In the genomic region with DNA sequence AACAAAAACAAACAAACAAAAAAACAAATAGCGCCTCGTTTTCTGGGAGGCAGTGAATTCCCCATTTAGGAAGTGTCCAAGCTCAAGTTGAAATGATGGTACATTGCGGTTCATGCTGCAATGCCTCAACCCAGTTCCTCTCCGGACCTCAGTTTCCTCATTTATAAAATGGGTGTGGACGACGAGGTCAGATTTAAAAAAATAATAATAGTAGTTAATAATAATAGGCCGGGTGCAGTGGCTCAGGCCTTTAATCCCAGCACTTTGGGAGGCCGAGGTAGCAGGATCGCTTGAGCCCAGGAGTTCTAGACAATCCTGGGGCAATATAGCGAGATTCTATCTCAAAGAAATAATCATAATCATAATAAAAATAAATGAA, we compare ENCODE assay signal across 8 cellular contexts. TPM values are rescaled to one million over a fixed set of nuclear protein-coding genes. Genes with fewer than 3 reads are reported as not detected.
DNase-seq lines count a peak whose midpoint lies in the region; ATAC-seq and TF ChIP-seq lines count a peak whose summit lies in the region.

No MANE protein-coding gene starts in this region.

- POLR2A ChIA-PET in RWPE1 (lab: Yijun Ruan, JAX; ENCODE audit: low non-redundant PET), result interaction anchor here (1.0 to 1.3 kb wide), 3 partner anchors 29 to 40 kb away, joined by 5 to 14 read pairs (median 7); a partner anchor contains a TSS

- H3K9ac ChIP-seq in ES-I3 (ENCODE audit: low read depth, low read length), result peak overlapping the region; percentile 62; the same call in 1 of the 2 replicates

- peaks cover 2% of the 10 kb centered on the region for H3K36me3 Mint-ChIP-seq in endothelial cell (ENCODE audit: low read depth, unreplicated experiment)

- H3K4me3 ChIP-seq in epithelial cell of proximal tubule (ENCODE audit: low read depth, low read length) (peak overlapping the region; percentile 66), psoas muscle (peak overlapping the region; percentile 83)

- peaks cover 25% of the 10 kb centered on the region for H3K4me1 Mint-ChIP-seq in endothelial cell (ENCODE audit: unreplicated experiment)

- no peak overlapping the region for H3K27ac Mint-ChIP-seq in endothelial cell (ENCODE audit: unreplicated experiment)

- intact Hi-C loops in psoas muscle (cut with DNase I), result loop anchor here (1.0 to 5.0 kb wide), 3 partner anchors 39 to 203 kb away; no protein-coding TSS in a partner anchor

- H3K27me3 ChIP-seq in psoas muscle (ENCODE audit: insufficient read depth in 3 of 3, low read length in 2 of 3), result no peaks in the 10 kb centered on the region

- H3K4me1 ChIP-seq in ES-I3 (ENCODE audit: insufficient read depth, low read length) (peaks cover 5% of the 10 kb centered on the region; the same call in 1 of the 2 replicates), psoas muscle (peaks cover 12% of the 10 kb centered on the region)

- peaks cover 12% of the 10 kb centered on the region for H3K27me3 Mint-ChIP-seq in endothelial cell (ENCODE audit: unreplicated experiment)

- H3K9me3 Mint-ChIP-seq in endothelial cell (ENCODE audit: unreplicated experiment), result no peaks in the 10 kb centered on the region

- no peak for ATAC-seq in psoas muscle

- CTCF ChIA-PET in RWPE1 (lab: Yijun Ruan, JAX), result interaction anchor here (0.6 to 4.4 kb wide), 22 partner anchors 8 to 1194 kb away, joined by 3 to 115 read pairs (median 6); a partner anchor contains a TSS

- H3K27ac ChIP-seq in RWPE1 (peak overlapping the region; percentile 100), psoas muscle (peak overlapping the region; percentile 95)

- 34 to 38% (median 36%) methylated on average over 10 of the region's 10 CpGs for WGBS in psoas muscle, 3 donors

- TF ChIP-seq CTCF in RWPE1 (conservative IDR thresholded peaks at IDR 0.05; ENCODE audit: low read depth) (no peak), epithelial cell of proximal tubule (conservative IDR thresholded peaks at IDR 0.05; ENCODE audit: low read depth, low read length) (no peak), psoas muscle (IDR thresholded peaks at IDR 0.05) (no peak), endothelial cell (IDR thresholded peaks at IDR 0.05; ENCODE audit: unreplicated experiment) (no peak)

- DNase-seq in RWPE1 (ENCODE audit: low spot score) (no peak), epithelial cell of proximal tubule (ENCODE audit: low read depth) (no peak), psoas muscle (no peak), DMS 273 treated with DMSO at 0.1 percent for 48 hours (lab: John Stamatoyannopoulos, UW) (no peak), endothelial cell (ENCODE audit: low spot score) (no peak), NCI-H187 (lab: John Stamatoyannopoulos, UW) (no peak), NCI-H1048 (lab: John Stamatoyannopoulos, UW) (no peak)

- H3K9me3 ChIP-seq in ES-I3 (ENCODE audit: control insufficient read depth, insufficient read depth, low read length) (no peaks in the 10 kb centered on the region), psoas muscle (no peaks in the 10 kb centered on the region)

- H3K4me3 Mint-ChIP-seq in endothelial cell (ENCODE audit: unreplicated experiment), result no peak overlapping the region

- H3K36me3 ChIP-seq in ES-I3 (ENCODE audit: insufficient read depth, low read length) (no peaks in the 10 kb centered on the region), psoas muscle (ENCODE audit: insufficient read depth in 1 of 2, low read depth in 1 of 2) (no peaks in the 10 kb centered on the region)

RNA-seq across cellular contexts. Expression of a gene that starts 15.5 kb away (rescaled TPM):
- 66.6 and 71.6 TPM in 2 replicates for total RNA-seq in epithelial cell of proximal tubule
- total RNA-seq in psoas muscle, result 100 to 1,000 TPM in 1 of 4 donors, 10 to 100 TPM in 3; 59.5 to 145 (median 74.2) TPM
- polyA plus RNA-seq in psoas muscle, result 1,000 to 10,000 TPM in 1 of 3 donors, 10 to 100 TPM in 2; 84.6 to 2,153 (median 96.4) TPM
- 62.8 TPM for total RNA-seq in endothelial cell (ENCODE audit: unreplicated experiment)

RNA-seq across cellular contexts. Expression of a gene that starts 28.6 kb away (rescaled TPM):
- 0.65 and 3.4 TPM in 2 replicates for total RNA-seq in epithelial cell of proximal tubule
- 1 to 10 TPM in 3 of 4 donors, under 1 TPM in 1; 0.32 to 9.4 (median 1.7) TPM for total RNA-seq in psoas muscle
- polyA plus RNA-seq in psoas muscle, result 1 to 10 TPM in 1 of 3 donors, under 1 TPM in 2; 0.41 to 5.4 (median 0.65) TPM
- total RNA-seq in endothelial cell (ENCODE audit: unreplicated experiment), result 64.2 TPM

RNA-seq across cellular contexts. Expression of a gene that starts 32.7 kb away (rescaled TPM):
- 14.5 and 30.7 TPM in 2 replicates for total RNA-seq in epithelial cell of proximal tubule
- 1 to 10 TPM; 6.0 to 9.6 (median 7.1) TPM for total RNA-seq in psoas muscle
- 10 to 100 TPM in 2 of 3 donors, 1 to 10 TPM in 1; 8.8 to 12.5 (median 11.3) TPM for polyA plus RNA-seq in psoas muscle
- total RNA-seq in endothelial cell (ENCODE audit: unreplicated experiment), result 4.4 TPM

RNA-seq across cellular contexts. Expression of a gene that starts 34.3 kb away (rescaled TPM):
- 15.2 and 16.8 TPM in 2 replicates for total RNA-seq in epithelial cell of proximal tubule
- 1 to 10 TPM; 4.1 to 6.9 (median 5.8) TPM for total RNA-seq in psoas muscle
- polyA plus RNA-seq in psoas muscle, result 10 to 100 TPM in 1 of 3 donors, 1 to 10 TPM in 2; 1.8 to 21.4 (median 1.9) TPM
- 13.2 TPM for total RNA-seq in endothelial cell (ENCODE audit: unreplicated experiment)

RNA-seq across cellular contexts. Expression of a gene that starts 57.7 kb away (rescaled TPM):
- total RNA-seq in epithelial cell of proximal tubule, result 6.9 and 9.7 TPM in 2 replicates
- 100 to 1,000 TPM; 214 to 272 (median 242) TPM for total RNA-seq in psoas muscle
- polyA plus RNA-seq in psoas muscle, result 100 to 1,000 TPM in 1 of 3 donors, 10 to 100 TPM in 2; 46.6 to 199 (median 85.8) TPM
- total RNA-seq in endothelial cell (ENCODE audit: unreplicated experiment), result 25.3 TPM
